ENCODE assay signal across 8 cellular contexts in genomic region chr19:49340069-49340864, GRCh38. TPM values are rescaled to one million over a fixed set of nuclear protein-coding genes. Genes with fewer than 3 reads are reported as not detected.
DNase-seq lines count a peak whose midpoint lies in the region; ATAC-seq and TF ChIP-seq lines count a peak whose summit lies in the region.

No MANE protein-coding gene starts in this region.

- ATAC-seq in HG02588 (IDR thresholded peaks at IDR 0.05; ENCODE audit: unreplicated experiment) (peak; percentile 52), GM19395 (IDR thresholded peaks at IDR 0.05; ENCODE audit: unreplicated experiment) (no peak)

- H3K27me3 ChIP-seq in colonic mucosa (no peaks in the 10 kb centered on the region), mucosa of rectum (ENCODE audit: control insufficient read depth in 2 of 2, insufficient read depth in 2 of 2, low read length in 2 of 2) (no peaks in the 10 kb centered on the region)

- H3K9ac ChIP-seq in colonic mucosa (ENCODE audit: low read depth in 2 of 2, low read length in 2 of 2), result peak overlapping the region in 1 of 2 donors; percentile 34
- H3K9ac ChIP-seq in mucosa of rectum (ENCODE audit: low read depth in 1 of 2, low read length in 2 of 2), result peak overlapping the region in 1 of 2 donors; percentile 50

- TF ChIP-seq CTCF in colonic mucosa (IDR thresholded peaks at IDR 0.05), result no peak

- intact Hi-C loops in colonic mucosa (cut with DNase I), result no loop called here

- no peaks in the 10 kb centered on the region for H3K36me3 ChIP-seq in colonic mucosa
- H3K36me3 ChIP-seq in mucosa of rectum (ENCODE audit: control insufficient read depth in 2 of 2, insufficient read depth in 2 of 2, low read length in 2 of 2), result peaks cover 3 to 5% of the 10 kb centered on the region in 2 donors

- H3K4me3 ChIP-seq in colonic mucosa (peak overlapping the region; percentile 22), mucosa of rectum (ENCODE audit: low read length in 2 of 2) (peak overlapping the region; percentile 51 to 65)

- H3K9me3 ChIP-seq in colonic mucosa (no peaks in the 10 kb centered on the region), mucosa of rectum (ENCODE audit: control insufficient read depth in 2 of 2, low read length in 2 of 2) (no peaks in the 10 kb centered on the region)

- DNase-seq in DMS53 (lab: John Stamatoyannopoulos, UW), result peak; percentile 67
- DNase-seq in DMS53 treated with DMSO at 0.1 percent for 48 hours (lab: John Stamatoyannopoulos, UW; ENCODE audit: unreplicated experiment), result no peak
- peak; percentile 86 for DNase-seq in NCI-H1436 treated with DMSO at 0.1 percent for 48 hours (lab: John Stamatoyannopoulos, UW)
- DNase-seq in colonic mucosa, result peak; percentile 83
- no peak for DNase-seq in stimulated activated CD4-positive, alpha-beta T cell treated with anti-CD3 and anti-CD28 coated beads, Interleukin-4, amount 100 ng/mL, for 1 hour

- H3K27ac ChIP-seq in colonic mucosa (peak overlapping the region; percentile 72), mucosa of rectum (ENCODE audit: low read depth in 2 of 2, low read length in 2 of 2) (peak overlapping the region; percentile 63 to 82)

- H3K4me1 ChIP-seq in colonic mucosa (peaks cover 6% of the 10 kb centered on the region), mucosa of rectum (ENCODE audit: control insufficient read depth in 2 of 2, insufficient read depth in 2 of 2, low read length in 2 of 2) (peaks cover 4 to 18% of the 10 kb centered on the region in 2 donors)

RNA-seq across cellular contexts. Expression of gene CD37, which starts 5.1 kb away (rescaled TPM):
- total RNA-seq in colonic mucosa, result 1 to 10 TPM; 7.4 to 8.6 TPM

RNA-seq across cellular contexts. Expression of gene SLC6A16, which starts 15.3 kb away (rescaled TPM):
- total RNA-seq in colonic mucosa, result under 1 TPM; 0.17 to 0.82 TPM

RNA-seq across cellular contexts. Expression of gene TEAD2, which starts 21.9 kb away (rescaled TPM):
- total RNA-seq in colonic mucosa, result 10 to 100 TPM; 17.0 to 17.7 TPM

RNA-seq across cellular contexts. Expression of gene DKKL1, which starts 23.4 kb away (rescaled TPM):
- not detected for total RNA-seq in colonic mucosa

RNA-seq across cellular contexts. Expression of gene KASH5, which starts 47.8 kb away (rescaled TPM):
- not detected for total RNA-seq in colonic mucosa

Comparison
In these comparisons a context has a peak if more than half of its experiments do, and no peak if none do; other contexts are left out.
1. DNase-seq: peak in DMS53 (single experiment), NCI-H1436 treated with DMSO at 0.1 percent for 48 hours (single experiment) and colonic mucosa (single experiment); none in DMS53 treated with DMSO at 0.1 percent for 48 hours (single experiment) and stimulated activated CD4-positive, alpha-beta T cell treated with anti-CD3 and anti-CD28 coated beads, Interleukin-4, amount 100 ng/mL, for 1 hour (single experiment).